15 cellular contexts compared by ENCODE assay signal in genomic region chr6:120108061-120108795, GRCh38.
DNase-seq lines count a peak whose midpoint lies in the region; ATAC-seq and TF ChIP-seq lines count a peak whose summit lies in the region.
"Had no signal": no experiment of that assay in that cellular context is flagged by ENCODE, and none has a peak within 500 bp of the region (broad histone marks: within the 10 kb centered on the region; RNA-seq: fewer than 3 reads in every experiment).

No MANE protein-coding gene starts in this region.

- TF ChIP-seq POLR2A in HCT116 (IDR thresholded peaks at IDR 0.05; ENCODE audit: borderline replicate concordance, extremely low read depth, insufficient read depth, insufficient read length) (no peak), stomach (IDR thresholded peaks at IDR 0.05) (no peak)

- TF ChIP-seq CTCF in HCT116 (IDR thresholded peaks at IDR 0.05 in 2 of 3, conservative IDR thresholded peaks at IDR 0.05 in 1 of 3; ENCODE audit: borderline replicate concordance in 1 of 3, insufficient read depth in 1 of 3, low read depth in 2 of 3, low read length in 2 of 3) = no peak
- TF ChIP-seq CTCF in left lung (IDR thresholded peaks at IDR 0.05) = no peak
- TF ChIP-seq CTCF in BE2C (IDR thresholded peaks at IDR 0.05; ENCODE audit: low read depth, low read length) = no peak
- no peak for TF ChIP-seq CTCF in stomach (IDR thresholded peaks at IDR 0.05)

- H3K9ac ChIP-seq in HCT116 (ENCODE audit: low read length) = no peak overlapping the region
- H3K9ac ChIP-seq: BLaER1 had no signal

- no peaks in the 10 kb centered on the region for H3K27me3 ChIP-seq in HCT116 (ENCODE audit: insufficient read depth, low read length)
- no peaks in the 10 kb centered on the region for H3K27me3 ChIP-seq in left lung
- no peaks in the 10 kb centered on the region for H3K27me3 ChIP-seq in BE2C
- H3K27me3 ChIP-seq in stomach = no peaks in the 10 kb centered on the region
- H3K27me3 ChIP-seq: BLaER1 had no signal

- RAD21 ChIA-PET in HCT116 (lab: Charles Lee; ENCODE audit: low non-redundant PET in 1 of 2, low total read pairs in 2 of 2, uncharacterized antibody in 2 of 2, unreplicated experiment in 2 of 2) = no interaction called here

- TF ChIP-seq EP300 in stomach (IDR thresholded peaks at IDR 0.05) = no peak

- H3K36me3 ChIP-seq in HCT116 (ENCODE audit: control insufficient read depth in 1 of 2, insufficient read depth in 2 of 2, low read length in 2 of 2) (no peaks in the 10 kb centered on the region), left lung (no peaks in the 10 kb centered on the region), BE2C (no peaks in the 10 kb centered on the region), stomach (no peaks in the 10 kb centered on the region)
- H3K36me3 ChIP-seq: BLaER1 had no signal

- no peak for TF ChIP-seq RAD21 in HCT116 (IDR thresholded peaks at IDR 0.05; ENCODE audit: low read depth)

- H2AFZ ChIP-seq in HCT116 (ENCODE audit: low read depth, low read length, poor library complexity, severe bottlenecking) = peak overlapping the region; percentile 31

- BruUV-seq in HCT116 (replicated peaks; lab: Mats Ljungman, UMichigan) = no TSS peak

- DNase-seq in CD1c-positive myeloid dendritic cell (ENCODE audit: extremely low spot score) = peak; percentile 40
- DNase-seq in HCT116 (ENCODE audit: low read depth, low spot score) = no peak
- DNase-seq in RPMI7951 (ENCODE audit: low read depth) = peak; percentile 2
- DNase-seq in left lung = no peak
- no peak for DNase-seq in activated CD8-positive, alpha-beta memory T cell treated with anti-CD3 and anti-CD28 coated beads, Interleukin-2, amount 50 U/mL, for 48 hours
- DNase-seq in BE2C = no peak
- DNase-seq in GM03348 (ENCODE audit: low spot score) = no peak
- DNase-seq in stomach = no peak
- DNase-seq: DMS 273 treated with DMSO at 0.1 percent for 48 hours, IMR-90, NCI-H1105 treated with DMSO at 0.1 percent for 48 hours, NCI-H1694 treated with DMSO at 0.1 percent for 48 hours, NCI-H2107, NCI-H345 had no signal

- ATAC-seq in HCT116 = no peak
- ATAC-seq in left lung = peak; percentile 48

- H3K9me2 ChIP-seq in HCT116 (ENCODE audit: insufficient read depth) = no peaks in the 10 kb centered on the region

- H3K9me3 ChIP-seq in HCT116 (ENCODE audit: control insufficient read depth in 1 of 2, insufficient read depth in 1 of 2, low read depth in 1 of 2, low read length in 2 of 2) (no peaks in the 10 kb centered on the region), left lung (peaks cover 0 to 2% of the 10 kb centered on the region in 2 donors), BE2C (no peaks in the 10 kb centered on the region; the same call in 1 of the 2 replicates), stomach (no peaks in the 10 kb centered on the region)
- H3K9me3 ChIP-seq: BLaER1 had no signal

- CTCF ChIA-PET in HCT116 (lab: Charles Lee) = no interaction called here

- H3K27ac ChIP-seq in HCT116 (ENCODE audit: low read depth, low read length) (no peak overlapping the region), left lung (no peak overlapping the region), stomach (no peak overlapping the region)
- H3K27ac ChIP-seq: BLaER1 had no signal

- H3K4me3 ChIP-seq in HCT116 (replicated peaks in 1 of 2; ENCODE audit: low read depth in 1 of 2, low read length in 2 of 2) (no peak overlapping the region), left lung (no peak overlapping the region), BE2C (ENCODE audit: low read depth, low read length) (no peak overlapping the region), stomach (no peak overlapping the region)
- H3K4me3 ChIP-seq: BLaER1 had no signal

- POLR2A ChIA-PET in HCT116 (lab: Charles Lee) = no interaction called here

- H3K4me2 ChIP-seq in HCT116 (ENCODE audit: low read length) = no peak overlapping the region
- H3K4me2 ChIP-seq: BLaER1 had no signal

- H3K79me2 ChIP-seq in HCT116 (ENCODE audit: insufficient read depth, low read length) = no peaks in the 10 kb centered on the region

- intact Hi-C loops in HCT116 (cut with micrococcal nuclease) (no loop called here), left lung (cut with DNase I) (no loop called here), stomach (cut with DNase I; ENCODE audit: low total_unique reads) (no loop called here)

- WGBS in stomach, 5 donors = 81 to 98% (median 84%) methylated on average over 1 of the region's 1 CpG

- no peaks in the 10 kb centered on the region for H4K20me1 ChIP-seq in HCT116 (ENCODE audit: insufficient read depth)
- H4K20me1 ChIP-seq: BLaER1 had no signal

- H3K4me1 ChIP-seq in HCT116 (ENCODE audit: control insufficient read depth in 1 of 2, insufficient read depth in 2 of 2, low read length in 2 of 2) (0 out of 4 replicates have a peak, but pooled peaks cover 0 to 3% of the 10 kb centered on the region in 2 experiments), left lung (no peaks in the 10 kb centered on the region), BE2C (peaks cover 6% of the 10 kb centered on the region; the same call in 1 of the 2 replicates), stomach (no peaks in the 10 kb centered on the region)
- H3K4me1 ChIP-seq: BLaER1 had no signal

TF ChIP-seq in HCT116, 20 proteins besides CTCF, POLR2A, EP300 and RAD21:
- TF ChIP-seq ZFX (IDR thresholded peaks at IDR 0.05) (no peak), EGR1 (IDR thresholded peaks at IDR 0.05; ENCODE audit: low read depth) (no peak), ATF3 (IDR thresholded peaks at IDR 0.05) (no peak), YY1 (IDR thresholded peaks at IDR 0.05; ENCODE audit: extremely low read depth, insufficient replicate concordance, low read depth, low read length) (no peak), EZH2 (IDR thresholded peaks at IDR 0.05) (no peak), ELF1 (IDR thresholded peaks at IDR 0.05; ENCODE audit: borderline replicate concordance, low read depth) (no peak), CEBPB (IDR thresholded peaks at IDR 0.05; ENCODE audit: low read depth) (no peak), REST (IDR thresholded peaks at IDR 0.05; ENCODE audit: low read depth) (no peak), TCF7L2 (IDR thresholded peaks at IDR 0.05; ENCODE audit: borderline replicate concordance, extremely low read depth, insufficient read depth, insufficient read length) (no peak), SP1 (IDR thresholded peaks at IDR 0.05; ENCODE audit: low read depth) (no peak), SRF (IDR thresholded peaks at IDR 0.05; ENCODE audit: low read depth) (no peak), SIN3A (IDR thresholded peaks at IDR 0.05; ENCODE audit: low read depth) (no peak), POLR2AphosphoS5 (IDR thresholded peaks at IDR 0.05; ENCODE audit: low read depth, low read length) (no peak), ZNF274 (IDR thresholded peaks at IDR 0.05; ENCODE audit: low read depth, low read length) (no peak), CBX3 (IDR thresholded peaks at IDR 0.05; ENCODE audit: low read depth) (no peak), FOSL1 (IDR thresholded peaks at IDR 0.05; ENCODE audit: low read depth) (no peak)
- TF ChIP-seq, protein P1, sequence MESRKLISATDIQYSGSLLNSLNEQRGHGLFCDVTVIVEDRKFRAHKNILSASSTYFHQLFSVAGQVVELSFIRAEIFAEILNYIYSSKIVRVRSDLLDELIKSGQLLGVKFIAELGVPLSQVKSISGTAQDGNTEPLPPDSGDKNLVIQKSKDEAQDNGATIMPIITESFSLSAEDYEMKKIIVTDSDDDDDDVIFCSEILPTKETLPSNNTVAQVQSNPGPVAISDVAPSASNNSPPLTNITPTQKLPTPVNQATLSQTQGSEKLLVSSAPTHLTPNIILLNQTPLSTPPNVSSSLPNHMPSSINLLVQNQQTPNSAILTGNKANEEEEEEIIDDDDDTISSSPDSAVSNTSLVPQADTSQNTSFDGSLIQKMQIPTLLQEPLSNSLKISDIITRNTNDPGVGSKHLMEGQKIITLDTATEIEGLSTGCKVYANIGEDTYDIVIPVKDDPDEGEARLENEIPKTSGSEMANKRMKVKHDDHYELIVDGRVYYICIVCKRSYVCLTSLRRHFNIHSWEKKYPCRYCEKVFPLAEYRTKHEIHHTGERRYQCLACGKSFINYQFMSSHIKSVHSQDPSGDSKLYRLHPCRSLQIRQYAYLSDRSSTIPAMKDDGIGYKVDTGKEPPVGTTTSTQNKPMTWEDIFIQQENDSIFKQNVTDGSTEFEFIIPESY (IDR thresholded peaks at IDR 0.05; ENCODE audit: extremely low read depth, insufficient replicate concordance, low read length) = no peak
- TF ChIP-seq, protein P2, sequence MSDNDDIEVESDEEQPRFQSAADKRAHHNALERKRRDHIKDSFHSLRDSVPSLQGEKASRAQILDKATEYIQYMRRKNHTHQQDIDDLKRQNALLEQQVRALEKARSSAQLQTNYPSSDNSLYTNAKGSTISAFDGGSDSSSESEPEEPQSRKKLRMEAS (IDR thresholded peaks at IDR 0.05) = no peak

Comparison
In these comparisons a context has a peak if more than half of its experiments do, and no peak if none do; other contexts are left out.
1. DNase-seq: peak in CD1c-positive myeloid dendritic cell (single experiment) and RPMI7951 (single experiment); none in HCT116 (single experiment), left lung (0 of 2), activated CD8-positive, alpha-beta memory T cell treated with anti-CD3 and anti-CD28 coated beads, Interleukin-2, amount 50 U/mL, for 48 hours (single experiment), BE2C (single experiment), GM03348 (single experiment) and stomach (single experiment).